In the genomic region with DNA sequence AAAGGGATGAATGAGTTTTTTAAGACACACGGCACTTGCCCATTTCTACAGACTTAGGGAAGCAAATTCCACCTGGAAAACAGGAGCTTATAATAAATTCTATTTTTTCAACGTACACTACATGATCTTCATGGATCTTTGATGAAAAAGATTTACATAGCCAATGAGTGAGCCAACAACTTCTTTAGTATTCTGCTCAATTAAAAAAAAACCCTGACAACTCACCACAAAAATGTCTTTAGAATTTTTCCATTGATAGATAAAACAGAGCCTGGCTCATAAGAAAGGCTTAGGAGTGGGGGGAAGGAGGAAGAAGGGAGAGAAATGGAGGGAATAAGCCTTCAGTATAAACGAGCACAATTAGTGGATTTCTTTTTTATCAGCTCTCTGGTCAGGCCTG, we compare ENCODE assay signal across 26 cellular contexts.
DNase-seq lines count a peak whose midpoint lies in the region; ATAC-seq and TF ChIP-seq lines count a peak whose summit lies in the region.
"Had no signal": no experiment of that assay in that cellular context is flagged by ENCODE, and none has a peak within 500 bp of the region (broad histone marks: within the 10 kb centered on the region; RNA-seq: fewer than 3 reads in every experiment).

No MANE protein-coding gene starts in this region.

- H3K27me3 ChIP-seq in heart right ventricle (peaks cover 0 to 5% (median 0%) of the 10 kb centered on the region in 7 donors), osteoblast (ENCODE audit: insufficient read depth, low read length) (no peaks in the 10 kb centered on the region), transverse colon (no peaks in the 10 kb centered on the region)
- H3K27me3 ChIP-seq: BE2C had no signal

- TF ChIP-seq EP300 in transverse colon (IDR thresholded peaks at IDR 0.05; ENCODE audit: low read depth), result no peak

- H4K20me1 ChIP-seq in osteoblast (ENCODE audit: insufficient read depth, low read length), result no peaks in the 10 kb centered on the region

- 69 to 81% methylated on average over 3 of the region's 3 CpGs for WGBS in heart right ventricle, 2 donors
- WGBS in transverse colon (ENCODE audit: low coverage in 1 of 2), 2 donors, result 66 to 76% methylated on average over 3 of the region's 3 CpGs

- in situ Hi-C loops in transverse colon (cut with MboI; ENCODE audit: low pct_ligation_motif_present in 1 of 4, low pct_unique_long_range_greater_than_20kb in 1 of 4, low sequenced_read_pairs in 3 of 4), result loop anchor here in 1 of 4 donors (25.0 kb wide), 1 partner anchor 201 kb away; no protein-coding TSS in a partner anchor

- H3K4me3 ChIP-seq in heart right ventricle (no peak overlapping the region), coronary artery (no peak overlapping the region), osteoblast (ENCODE audit: insufficient read depth, low read length) (no peak overlapping the region), transverse colon (no peak overlapping the region)
- H3K4me3 ChIP-seq: A549, PC-9 had no signal

- ATAC-seq in heart right ventricle, result no peak
- no peak for ATAC-seq in HG03135 (IDR thresholded peaks at IDR 0.05; ENCODE audit: unreplicated experiment)
- ATAC-seq: A549; activated CD8-positive, alpha-beta memory T cell treated with anti-CD3 and anti-CD28 coated beads, Interleukin-2, amount 10 ng/mL, durations not matched to agents 7 days and 5 days; natural killer cell treated with Interleukin-12 subunit alpha and Interleukin-12 subunit beta and Interleukin-15 and Interleukin-18, amount 100 ng/mL, for 72 hours; stimulated activated memory B cell treated with anti-CD40 and anti-IgM and Interleukin-4, amounts not matched to agents 10 μg/mL and 1 μg/mL and 100 μg/mL, for 72 hours; WTC11 had no signal

- no peak overlapping the region for H2AFZ ChIP-seq in osteoblast (ENCODE audit: low read length)
- H2AFZ ChIP-seq: PC-9 had no signal

- no peak for TF ChIP-seq CTCF in heart right ventricle (IDR thresholded peaks at IDR 0.05)
- TF ChIP-seq CTCF in coronary artery (IDR thresholded peaks at IDR 0.05), result no peak
- no peak for TF ChIP-seq CTCF in osteoblast (IDR thresholded peaks at IDR 0.05; ENCODE audit: extremely low read depth, low read depth, low read length)
- no peak for TF ChIP-seq CTCF in transverse colon (IDR thresholded peaks at IDR 0.05)

- H3K4me1 ChIP-seq in heart right ventricle, result peaks cover 0 to 28% (median 17%) of the 10 kb centered on the region in 9 donors
- H3K4me1 ChIP-seq in osteoblast (ENCODE audit: insufficient read depth, low read length), result peaks cover 20% of the 10 kb centered on the region
- H3K4me1 ChIP-seq in transverse colon, result peaks cover 0 to 18% (median 8%) of the 10 kb centered on the region in 4 donors
- H3K4me1 ChIP-seq: A549, BE2C had no signal

- H3K36me3 ChIP-seq in heart right ventricle (no peaks in the 10 kb centered on the region), osteoblast (ENCODE audit: insufficient read depth, low read length) (peaks cover 3% of the 10 kb centered on the region), transverse colon (no peaks in the 10 kb centered on the region)
- H3K36me3 ChIP-seq: BE2C had no signal

- peaks cover 4% of the 10 kb centered on the region for H3K79me2 ChIP-seq in osteoblast (ENCODE audit: insufficient read depth, low read length)

- intact Hi-C loops in heart right ventricle (cut with DNase I) (loop anchor here in 5 of 10 donors (5.0 to 10.0 kb wide), 4 partner anchors 58 to 198 kb away; a partner anchor contains a TSS), cardiac septum (cut with DNase I) (loop anchor here (5.0 to 10.0 kb wide), 3 partner anchors 58 to 198 kb away; a partner anchor contains a TSS), transverse colon (cut with DNase I; ENCODE audit: low total_unique reads) (no loop called here)

- DNase-seq in heart right ventricle (no peak), cardiac septum (ENCODE audit: low spot score) (no peak), coronary artery (ENCODE audit: low spot score) (no peak), osteoblast (ENCODE audit: insufficient read length, low spot score, missing footprints) (peak; percentile 53), transverse colon (no peak), midbrain (lab: John Stamatoyannopoulos, UW) (no peak), NCI-H2107 treated with DMSO at 0.1 percent for 48 hours (lab: John Stamatoyannopoulos, UW; ENCODE audit: unreplicated experiment) (no peak)
- DNase-seq: activated CD4-positive, alpha-beta T cell treated with anti-CD3 and anti-CD28 coated beads, Interleukin-2, amount 50 U/mL, for 1 hour; activated CD8-positive, alpha-beta memory T cell treated with anti-CD3 and anti-CD28 coated beads, Interleukin-2, amount 10 ng/mL, durations not matched to agents 7 days and 5 days; activated naive CD4-positive, alpha-beta T cell treated with anti-CD3 and anti-CD28 coated beads for 36 hours; BE2C; CD8-positive, alpha-beta memory T cell; central memory CD4-positive, alpha-beta T cell; glutamatergic neuron; NCI-H1092 treated with DMSO at 0.1 percent for 48 hours; NCI-H187 treated with DMSO at 0.1 percent for 48 hours; NCI-H526 treated with DMSO at 0.1 percent for 48 hours; PC-9; stimulated activated CD4-positive, alpha-beta T cell treated with anti-CD3 and anti-CD28 coated beads, Interleukin-12 subunit alpha, Interleukin-12 subunit beta, amount 100 ng/mL, for 4 hours; stimulated activated CD4-positive, alpha-beta T cell treated with anti-CD3 and anti-CD28 coated beads, Interleukin-4, amount 100 ng/mL, for 24 hours; T-helper 9 cell had no signal

- no peak for TF ChIP-seq POLR2A in transverse colon (IDR thresholded peaks at IDR 0.05)

- H3K27ac ChIP-seq in heart right ventricle (peak overlapping the region in 6 of 10 donors; percentile 6 to 49 (median 26)), coronary artery (peak overlapping the region; percentile 89 to 91), osteoblast (ENCODE audit: low read depth, low read length) (no peak overlapping the region), transverse colon (peak overlapping the region in 3 of 4 donors; percentile 50 to 73 (median 67))
- H3K27ac ChIP-seq: A549, PC-9 had no signal

- H3K4me2 ChIP-seq in osteoblast (ENCODE audit: insufficient read depth, low read length), result peak overlapping the region; percentile 66
- H3K4me2 ChIP-seq: A549, PC-9 had no signal

- no peaks in the 10 kb centered on the region for H3K9me3 ChIP-seq in heart right ventricle
- H3K9me3 ChIP-seq in osteoblast (ENCODE audit: low read depth, low read length), result no peaks in the 10 kb centered on the region
- H3K9me3 ChIP-seq in transverse colon, result no peaks in the 10 kb centered on the region
- H3K9me3 ChIP-seq: A549, BE2C had no signal
